In genomic region chr2:386406-387103, GRCh38 we compare ENCODE assay signal across 18 cellular contexts.
DNase-seq lines count a peak whose midpoint lies in the region; ATAC-seq and TF ChIP-seq lines count a peak whose summit lies in the region.
"Had no signal": no experiment of that assay in that cellular context is flagged by ENCODE, and none has a peak within 500 bp of the region (broad histone marks: within the 10 kb centered on the region; RNA-seq: fewer than 3 reads in every experiment).

No MANE protein-coding gene starts in this region.

- no peaks in the 10 kb centered on the region for H3K36me3 ChIP-seq in esophagus muscularis mucosa

- WGBS in esophagus muscularis mucosa, result 81% methylated on average over 8 of the region's 10 CpGs

- no peaks in the 10 kb centered on the region for H3K36me3 Mint-ChIP-seq in osteocyte (ENCODE audit: unreplicated experiment)

- no peak for TF ChIP-seq POLR2A in esophagus muscularis mucosa (IDR thresholded peaks at IDR 0.05; ENCODE audit: low read depth)

- H3K9me3 Mint-ChIP-seq in stimulated activated naive CD8-positive, alpha-beta T cell treated with anti-CD3 and anti-CD28 coated beads, Interleukin-15, amount 100 ng/mL, for 72 hours, result peaks cover 0 to 8% of the 10 kb centered on the region in 2 donors
- H3K9me3 Mint-ChIP-seq in osteocyte (ENCODE audit: unreplicated experiment), result no peaks in the 10 kb centered on the region
- H3K9me3 Mint-ChIP-seq: CD4-positive, alpha-beta T cell had no signal

- H3K27ac Mint-ChIP-seq in stimulated activated naive CD8-positive, alpha-beta T cell treated with anti-CD3 and anti-CD28 coated beads, Interleukin-15, amount 100 ng/mL, for 72 hours, result peak overlapping the region in 1 of 2 donors; percentile 63
- H3K27ac Mint-ChIP-seq in osteocyte (ENCODE audit: unreplicated experiment), result no peak overlapping the region
- H3K27ac Mint-ChIP-seq: CD4-positive, alpha-beta T cell had no signal

- no peak for TF ChIP-seq EP300 in esophagus muscularis mucosa (IDR thresholded peaks at IDR 0.05)

- intact Hi-C loops in esophagus muscularis mucosa (cut with DNase I), result no loop called here

- H3K9me3 ChIP-seq in esophagus muscularis mucosa, result no peaks in the 10 kb centered on the region
- H3K9me3 ChIP-seq: Caco-2 had no signal

- H3K4me3 ChIP-seq in esophagus muscularis mucosa, result no peak overlapping the region
- H3K4me3 ChIP-seq: A549, GM23248 had no signal

- TF ChIP-seq CTCF in esophagus muscularis mucosa (IDR thresholded peaks at IDR 0.05) (no peak), osteocyte (IDR thresholded peaks at IDR 0.05) (no peak)

- H3K4me3 Mint-ChIP-seq in stimulated activated naive CD8-positive, alpha-beta T cell treated with anti-CD3 and anti-CD28 coated beads, Interleukin-15, amount 100 ng/mL, for 72 hours, result no peak overlapping the region
- H3K4me3 Mint-ChIP-seq in osteocyte (ENCODE audit: unreplicated experiment), result no peak overlapping the region
- H3K4me3 Mint-ChIP-seq: CD4-positive, alpha-beta T cell; H9 had no signal

- peak; percentile 45 for ATAC-seq in stimulated activated naive CD8-positive, alpha-beta T cell treated with anti-CD3 and anti-CD28 coated beads, Interleukin-15, amount 100 ng/mL, for 72 hours
- ATAC-seq in stimulated activated naive CD8-positive, alpha-beta T cell treated with anti-CD3 and anti-CD28 coated beads, Interleukin-15, Interleukin-2, amounts not matched to agents 100 U/mL and 50 U/mL, for 24 hours, result no peak
- no peak for ATAC-seq in esophagus mucosa
- no peak for ATAC-seq in GM18867 (IDR thresholded peaks at IDR 0.05; ENCODE audit: unreplicated experiment)
- ATAC-seq: A549 had no signal

- H3K27ac ChIP-seq in esophagus muscularis mucosa (replicated peaks in 1 of 4), result no peak overlapping the region
- H3K27ac ChIP-seq: 22Rv1, A549, C4-2B, GM23248 had no signal

- DNase-seq in stimulated activated naive CD8-positive, alpha-beta T cell treated with anti-CD3 and anti-CD28 coated beads, Interleukin-15, amount 100 ng/mL, for 72 hours, result no peak
- DNase-seq in stimulated activated naive CD8-positive, alpha-beta T cell treated with anti-CD3 and anti-CD28 coated beads, Interleukin-15, Interleukin-2, amounts not matched to agents 100 U/mL and 50 U/mL, for 24 hours, result no peak
- DNase-seq in esophagus muscularis mucosa (ENCODE audit: extremely low spot score), result peak; percentile 90
- DNase-seq in osteocyte (ENCODE audit: extremely low spot score, unreplicated experiment), result peak; percentile 75
- DNase-seq in iPS-NIHi7 (ENCODE audit: extremely low spot score), result no peak
- DNase-seq: AML-193; Caco-2; CD4-positive, alpha-beta T cell; DMS79; GDM1; GM23248; H9; IMR-90 had no signal

- H3K27me3 ChIP-seq in esophagus muscularis mucosa, result peaks cover 0 to 14% (median 0%) of the 10 kb centered on the region in 4 donors

- H3K4me1 ChIP-seq in esophagus muscularis mucosa, result no peaks in the 10 kb centered on the region
- H3K4me1 ChIP-seq: A549, Caco-2 had no signal

- H3K4me1 Mint-ChIP-seq in stimulated activated naive CD8-positive, alpha-beta T cell treated with anti-CD3 and anti-CD28 coated beads, Interleukin-15, amount 100 ng/mL, for 72 hours, result no peaks in the 10 kb centered on the region
- H3K4me1 Mint-ChIP-seq in osteocyte (ENCODE audit: unreplicated experiment), result peaks cover 8% of the 10 kb centered on the region

- H3K27me3 Mint-ChIP-seq in stimulated activated naive CD8-positive, alpha-beta T cell treated with anti-CD3 and anti-CD28 coated beads, Interleukin-15, amount 100 ng/mL, for 72 hours, result no peaks in the 10 kb centered on the region
- no peaks in the 10 kb centered on the region for H3K27me3 Mint-ChIP-seq in osteocyte (ENCODE audit: unreplicated experiment)
- H3K27me3 Mint-ChIP-seq: CD4-positive, alpha-beta T cell had no signal

Comparison
In these comparisons a context has a peak if more than half of its experiments do, and no peak if none do; other contexts are left out.
1. DNase-seq: peak in esophagus muscularis mucosa (single experiment) and osteocyte (single experiment); none in stimulated activated naive CD8-positive, alpha-beta T cell treated with anti-CD3 and anti-CD28 coated beads, Interleukin-15, amount 100 ng/mL, for 72 hours (0 of 2), stimulated activated naive CD8-positive, alpha-beta T cell treated with anti-CD3 and anti-CD28 coated beads, Interleukin-15, Interleukin-2, amounts not matched to agents 100 U/mL and 50 U/mL, for 24 hours (single experiment) and iPS-NIHi7 (single experiment).